In the genomic region with DNA sequence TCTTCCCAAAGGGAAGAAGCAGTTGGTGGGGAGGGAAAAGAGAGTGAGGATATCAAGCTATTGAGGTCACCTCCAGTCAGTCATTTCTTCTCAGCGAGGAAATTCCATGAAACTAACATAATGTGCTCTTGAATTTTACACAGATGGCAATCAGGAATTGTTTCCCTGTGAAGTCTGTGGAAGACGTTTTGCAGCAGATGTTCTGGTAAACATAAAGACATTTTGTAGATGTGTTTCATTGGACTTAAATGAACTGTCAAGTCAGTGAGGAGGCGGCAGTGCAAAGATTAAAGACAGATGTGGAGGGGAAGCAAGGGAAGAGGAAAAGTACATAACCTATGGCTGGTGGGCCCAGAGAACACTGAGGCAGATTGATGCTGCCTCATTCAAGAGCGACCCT, we compare ENCODE assay signal across 23 cellular contexts. TPM values are rescaled to one million over a fixed set of nuclear protein-coding genes. Genes with fewer than 3 reads are reported as not detected.
"Had no signal": no experiment of that assay in that cellular context is flagged by ENCODE, and none has a peak within 500 bp of the region (broad histone marks: within the 10 kb centered on the region; RNA-seq: fewer than 3 reads in every experiment).

No MANE protein-coding gene starts in this region.

- ATAC-seq: activated naive CD4-positive, alpha-beta T cell treated with anti-CD3 and anti-CD28 coated beads, Interleukin-2, amount 50 U/mL, for 72 hours; activated T-helper 17 cell treated with anti-CD3 and anti-CD28 coated beads, Interleukin-2, amount 50 U/mL, for 72 hours; gastroesophageal sphincter; left ventricle myocardium superior; naive thymus-derived CD8-positive, alpha-beta T cell; stimulated activated naive CD8-positive, alpha-beta T cell treated with anti-CD3 and anti-CD28 coated beads, Interleukin-15, amount 100 ng/mL, for 72 hours had no signal

- H3K9me3 ChIP-seq: adrenal gland, ascending aorta, gastroesophageal sphincter, ovary, prostate gland had no signal

- H3K36me3 ChIP-seq: adrenal gland, ascending aorta, brain microvascular endothelial cell, gastroesophageal sphincter, ovary, prostate gland, tibial artery had no signal

- H3K27me3 ChIP-seq: adrenal gland, ascending aorta, brain microvascular endothelial cell, gastroesophageal sphincter, ovary, tibial artery had no signal

- DNase-seq: activated CD4-positive, alpha-beta T cell treated with anti-CD3 and anti-CD28 coated beads for 1 hour; activated T-cell treated with anti-CD3 and anti-CD28 coated beads, Interleukin-2, amount 50 U/mL, for 24 hours; adrenal gland; brain microvascular endothelial cell; caudate nucleus; effector CD4-positive, alpha-beta T cell; head of caudate nucleus; hypothalamus; left ventricle myocardium superior; mammary epithelial cell; naive thymus-derived CD8-positive, alpha-beta T cell; ovary; stimulated activated CD4-positive, alpha-beta T cell treated with anti-CD3 and anti-CD28 coated beads, Interleukin-4, amount 100 ng/mL, for 4 hours; stimulated activated naive CD8-positive, alpha-beta T cell treated with anti-CD3 and anti-CD28 coated beads, Interleukin-15, amount 100 ng/mL, for 72 hours; T-helper 9 cell; tibial artery had no signal

- H3K4me3 ChIP-seq: adrenal gland, ascending aorta, gastroesophageal sphincter, ovary, prostate gland, tibial artery had no signal

- H3K27ac ChIP-seq: adrenal gland, ascending aorta, brain microvascular endothelial cell, gastroesophageal sphincter, ovary, prostate gland, tibial artery had no signal

- H3K4me1 ChIP-seq: adrenal gland, ascending aorta, gastroesophageal sphincter, prostate gland, tibial artery had no signal

RNA-seq across cellular contexts. Expression of a gene that starts 19.9 kb away (rescaled TPM):
- polyA plus RNA-seq: fibroblast of lung; mammary epithelial cell; naive thymus-derived CD8-positive, alpha-beta T cell; ovary; urinary bladder had no signal
